ENCODE assay signal across 1 cellular context in the genomic region with DNA sequence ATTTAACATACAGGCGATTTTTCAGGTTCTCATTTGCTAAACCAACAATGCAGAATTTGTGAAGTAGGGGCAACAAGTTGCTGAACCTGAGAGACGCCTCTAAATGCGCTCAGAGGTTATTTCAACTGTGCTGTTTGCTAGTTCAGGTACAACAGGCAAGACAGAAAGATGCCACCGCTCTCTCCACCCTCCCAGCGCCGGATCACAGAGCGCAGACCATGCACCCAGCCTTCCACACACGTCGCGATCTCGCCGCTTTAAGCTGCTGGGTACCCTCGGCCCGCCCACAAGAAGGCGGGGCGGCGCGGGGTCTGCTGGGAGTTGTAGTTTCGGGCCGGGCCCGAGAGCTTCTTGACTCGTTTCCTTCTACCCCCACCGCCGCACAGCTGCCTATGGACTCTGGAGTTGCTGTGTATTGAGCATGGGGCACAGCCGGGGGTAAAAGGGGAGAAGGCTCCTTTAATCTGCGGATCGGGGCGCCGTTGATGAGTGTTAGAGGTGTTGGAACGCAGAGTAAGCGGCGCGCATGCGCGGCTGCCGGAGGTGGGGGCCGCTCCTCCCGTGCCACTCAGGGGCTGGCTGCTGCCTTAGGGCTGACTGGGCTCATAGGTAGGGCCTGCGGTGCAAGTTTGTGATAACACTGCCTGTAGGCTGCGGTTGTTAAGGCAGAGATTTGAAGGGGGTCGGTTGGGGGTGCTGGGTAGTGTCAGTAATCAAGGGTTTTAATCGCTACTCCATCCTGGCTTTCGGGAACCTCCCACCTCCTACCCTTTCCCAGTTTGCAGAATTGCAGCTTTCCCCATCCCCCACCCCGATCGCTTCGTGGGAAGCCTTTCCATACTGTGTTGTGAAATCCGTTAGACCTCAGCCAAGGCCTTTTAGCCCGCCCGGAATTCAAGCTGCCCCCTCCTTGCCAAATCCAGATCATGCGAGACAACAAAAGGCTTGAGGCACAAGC.
TF ChIP-seq lines count a peak whose summit lies in the region.

No MANE protein-coding gene starts in this region.

TF ChIP-seq in GM12878, 131 proteins besides CTCF, POLR2A, EP300 and RAD21 (continued from another document):
- TF ChIP-seq E2F8 (IDR thresholded peaks at IDR 0.05; ENCODE audit: low read depth, partially characterized antibody) (no peak), SREBF2 (IDR thresholded peaks at IDR 0.05; ENCODE audit: low read length) (no peak), TCF12 (IDR thresholded peaks at IDR 0.05; ENCODE audit: low read depth, low read length) (peak; percentile 43; the same call in 1 of the 2 replicates), CREB1 (IDR thresholded peaks at IDR 0.05; ENCODE audit: low read depth) (no peak), HCFC1 (IDR thresholded peaks at IDR 0.05; ENCODE audit: low read length) (peak; percentile 90), HDGF (IDR thresholded peaks at IDR 0.05) (no peak), SIX5 (IDR thresholded peaks at IDR 0.05; ENCODE audit: low read depth, low read length, severe bottlenecking) (peak; percentile 86), RUNX3 (IDR thresholded peaks at IDR 0.05; ENCODE audit: low read length) (0 out of 2 replicates have a peak, but pooled peaks have one; percentile 15), SP1 (IDR thresholded peaks at IDR 0.05; ENCODE audit: low read depth, low read length) (peak; percentile 92), EGR1 (IDR thresholded peaks at IDR 0.05; ENCODE audit: borderline replicate concordance in 1 of 2, low read depth in 2 of 2, low read length in 2 of 2) (0 out of 3 replicates have a peak, but pooled peaks of 1 of the 2 experiments have one; percentile 15), NRF1 (conservative IDR thresholded peaks at IDR 0.05; ENCODE audit: low read depth, low read length) (peak; percentile 66), NR2C2 (IDR thresholded peaks at IDR 0.05; ENCODE audit: borderline replicate concordance, control insufficient read depth, insufficient read length, low read depth) (no peak), RELB (IDR thresholded peaks at IDR 0.05; ENCODE audit: low read depth) (peak; percentile 64), CREM (IDR thresholded peaks at IDR 0.05; ENCODE audit: low read depth) (peak; percentile 73), BHLHE40 (IDR thresholded peaks at IDR 0.05; ENCODE audit: borderline replicate concordance in 1 of 2, low read depth in 2 of 2, low read length in 1 of 2) (peak in 1 of 2 experiments; percentile 61; a peak in 2 of 4 replicates), TARDBP (IDR thresholded peaks at IDR 0.05; ENCODE audit: borderline replicate concordance) (0 out of 2 replicates have a peak, but pooled peaks have one; percentile 61), YY1 (IDR thresholded peaks at IDR 0.05; ENCODE audit: low read depth, low read length) (peak; percentile 43; the same call in 1 of the 2 replicates), IKZF1 (conservative IDR thresholded peaks at IDR 0.05) (peak; percentile 75), MEF2B (IDR thresholded peaks at IDR 0.05; ENCODE audit: partially characterized antibody, poor library complexity, severe bottlenecking) (no peak), PKNOX1 (IDR thresholded peaks at IDR 0.05) (peak; percentile 83), CBFB (IDR thresholded peaks at IDR 0.05; ENCODE audit: low read depth) (0 out of 2 replicates have a peak, but pooled peaks have one; percentile 28)
- TF ChIP-seq, protein P1, sequence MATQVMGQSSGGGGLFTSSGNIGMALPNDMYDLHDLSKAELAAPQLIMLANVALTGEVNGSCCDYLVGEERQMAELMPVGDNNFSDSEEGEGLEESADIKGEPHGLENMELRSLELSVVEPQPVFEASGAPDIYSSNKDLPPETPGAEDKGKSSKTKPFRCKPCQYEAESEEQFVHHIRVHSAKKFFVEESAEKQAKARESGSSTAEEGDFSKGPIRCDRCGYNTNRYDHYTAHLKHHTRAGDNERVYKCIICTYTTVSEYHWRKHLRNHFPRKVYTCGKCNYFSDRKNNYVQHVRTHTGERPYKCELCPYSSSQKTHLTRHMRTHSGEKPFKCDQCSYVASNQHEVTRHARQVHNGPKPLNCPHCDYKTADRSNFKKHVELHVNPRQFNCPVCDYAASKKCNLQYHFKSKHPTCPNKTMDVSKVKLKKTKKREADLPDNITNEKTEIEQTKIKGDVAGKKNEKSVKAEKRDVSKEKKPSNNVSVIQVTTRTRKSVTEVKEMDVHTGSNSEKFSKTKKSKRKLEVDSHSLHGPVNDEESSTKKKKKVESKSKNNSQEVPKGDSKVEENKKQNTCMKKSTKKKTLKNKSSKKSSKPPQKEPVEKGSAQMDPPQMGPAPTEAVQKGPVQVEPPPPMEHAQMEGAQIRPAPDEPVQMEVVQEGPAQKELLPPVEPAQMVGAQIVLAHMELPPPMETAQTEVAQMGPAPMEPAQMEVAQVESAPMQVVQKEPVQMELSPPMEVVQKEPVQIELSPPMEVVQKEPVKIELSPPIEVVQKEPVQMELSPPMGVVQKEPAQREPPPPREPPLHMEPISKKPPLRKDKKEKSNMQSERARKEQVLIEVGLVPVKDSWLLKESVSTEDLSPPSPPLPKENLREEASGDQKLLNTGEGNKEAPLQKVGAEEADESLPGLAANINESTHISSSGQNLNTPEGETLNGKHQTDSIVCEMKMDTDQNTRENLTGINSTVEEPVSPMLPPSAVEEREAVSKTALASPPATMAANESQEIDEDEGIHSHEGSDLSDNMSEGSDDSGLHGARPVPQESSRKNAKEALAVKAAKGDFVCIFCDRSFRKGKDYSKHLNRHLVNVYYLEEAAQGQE (IDR thresholded peaks at IDR 0.05; ENCODE audit: low read depth, low read length), result no peak
- TF ChIP-seq, protein P2, sequence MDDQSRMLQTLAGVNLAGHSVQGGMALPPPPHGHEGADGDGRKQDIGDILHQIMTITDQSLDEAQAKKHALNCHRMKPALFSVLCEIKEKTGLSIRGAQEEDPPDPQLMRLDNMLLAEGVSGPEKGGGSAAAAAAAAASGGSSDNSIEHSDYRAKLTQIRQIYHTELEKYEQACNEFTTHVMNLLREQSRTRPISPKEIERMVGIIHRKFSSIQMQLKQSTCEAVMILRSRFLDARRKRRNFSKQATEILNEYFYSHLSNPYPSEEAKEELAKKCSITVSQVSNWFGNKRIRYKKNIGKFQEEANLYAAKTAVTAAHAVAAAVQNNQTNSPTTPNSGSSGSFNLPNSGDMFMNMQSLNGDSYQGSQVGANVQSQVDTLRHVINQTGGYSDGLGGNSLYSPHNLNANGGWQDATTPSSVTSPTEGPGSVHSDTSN (IDR thresholded peaks at IDR 0.05; ENCODE audit: insufficient replicate concordance, low read depth, low read length), result peak; percentile 42
- TF ChIP-seq, protein P3, sequence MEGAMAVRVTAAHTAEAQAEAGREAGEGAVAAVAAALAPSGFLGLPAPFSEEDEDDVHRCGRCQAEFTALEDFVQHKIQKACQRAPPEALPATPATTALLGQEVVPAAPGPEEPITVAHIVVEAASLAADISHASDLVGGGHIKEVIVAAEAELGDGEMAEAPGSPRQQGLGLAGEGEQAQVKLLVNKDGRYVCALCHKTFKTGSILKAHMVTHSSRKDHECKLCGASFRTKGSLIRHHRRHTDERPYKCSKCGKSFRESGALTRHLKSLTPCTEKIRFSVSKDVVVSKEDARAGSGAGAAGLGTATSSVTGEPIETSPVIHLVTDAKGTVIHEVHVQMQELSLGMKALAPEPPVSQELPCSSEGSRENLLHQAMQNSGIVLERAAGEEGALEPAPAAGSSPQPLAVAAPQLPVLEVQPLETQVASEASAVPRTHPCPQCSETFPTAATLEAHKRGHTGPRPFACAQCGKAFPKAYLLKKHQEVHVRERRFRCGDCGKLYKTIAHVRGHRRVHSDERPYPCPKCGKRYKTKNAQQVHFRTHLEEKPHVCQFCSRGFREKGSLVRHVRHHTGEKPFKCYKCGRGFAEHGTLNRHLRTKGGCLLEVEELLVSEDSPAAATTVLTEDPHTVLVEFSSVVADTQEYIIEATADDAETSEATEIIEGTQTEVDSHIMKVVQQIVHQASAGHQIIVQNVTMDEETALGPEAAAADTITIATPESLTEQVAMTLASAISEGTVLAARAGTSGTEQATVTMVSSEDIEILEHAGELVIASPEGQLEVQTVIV (IDR thresholded peaks at IDR 0.05; ENCODE audit: borderline replicate concordance, partially characterized antibody), result peak; percentile 27
